16 cellular contexts compared by ENCODE assay signal in genomic region chr2:233460726-233461431, GRCh38.
DNase-seq lines count a peak whose midpoint lies in the region; ATAC-seq and TF ChIP-seq lines count a peak whose summit lies in the region.
"Had no signal": no experiment of that assay in that cellular context is flagged by ENCODE, and none has a peak within 500 bp of the region (broad histone marks: within the 10 kb centered on the region; RNA-seq: fewer than 3 reads in every experiment).

No MANE protein-coding gene starts in this region.

- POLR2A ChIA-PET in SK-N-SH (lab: Yijun Ruan, JAX): no interaction called here

- H2AFZ ChIP-seq in SK-N-SH (ENCODE audit: low read depth): no peak overlapping the region

- H3K9me3 Mint-ChIP-seq in Calu3 (ENCODE audit: low read depth, unreplicated experiment): no peaks in the 10 kb centered on the region
- no peaks in the 10 kb centered on the region for H3K9me3 Mint-ChIP-seq in central memory CD8-positive, alpha-beta T cell
- H3K9me3 Mint-ChIP-seq: activated CD4-positive, alpha-beta memory T cell treated with anti-CD3 and anti-CD28 coated beads for 36 hours had no signal

- no peaks in the 10 kb centered on the region for H4K20me1 ChIP-seq in SK-N-SH (ENCODE audit: insufficient read depth)

- in situ Hi-C loops in brain microvascular endothelial cell (cut with HindIII; ENCODE audit: low pct_ligation_motif_present, low sequenced_read_pairs): no loop called here

- DNase-seq in Calu3: peak; percentile 57
- peak; percentile 90 to 96 for DNase-seq in NCI-H2081 (lab: John Stamatoyannopoulos, UW)
- DNase-seq in central memory CD8-positive, alpha-beta T cell (ENCODE audit: low spot score in 2 of 2): no peak
- DNase-seq in mucosa of gallbladder (ENCODE audit: low spot score): peak; percentile 22
- DNase-seq in SK-N-SH: no peak
- no peak for DNase-seq in brain microvascular endothelial cell
- DNase-seq: activated CD4-positive, alpha-beta memory T cell treated with anti-CD3 and anti-CD28 coated beads for 36 hours; activated gamma-delta T cell treated with Interleukin-2 at 50 U/mL for 16 hours; NCI-H187; stimulated activated CD4-positive, alpha-beta T cell treated with anti-CD3 and anti-CD28 coated beads, Interleukin-4, amount 100 ng/mL, for 4 hours; stimulated activated naive CD8-positive, alpha-beta T cell treated with anti-CD3 and anti-CD28 coated beads, Interleukin-15, Interleukin-2, amounts not matched to agents 100 U/mL and 50 U/mL, for 24 hours; T-helper 9 cell had no signal

- H3K36me3 ChIP-seq in SK-N-SH (replicated peaks in 1 of 2; ENCODE audit: control insufficient read depth in 1 of 2, insufficient read depth in 2 of 2, low read length in 1 of 2): peaks cover 0 to 53% of the 10 kb centered on the region in 2 experiments
- peaks cover 17% of the 10 kb centered on the region for H3K36me3 ChIP-seq in brain microvascular endothelial cell (replicated peaks)
- H3K36me3 ChIP-seq: breast epithelium had no signal

- TF ChIP-seq EP300 in SK-N-SH (IDR thresholded peaks at IDR 0.05; ENCODE audit: borderline replicate concordance in 1 of 2, low read depth in 1 of 2, low read length in 1 of 2): no peak

- H3F3A ChIP-seq in SK-N-SH (replicated peaks; ENCODE audit: insufficient read depth): no peaks in the 10 kb centered on the region

- no peak for TF ChIP-seq CTCF in Calu3 (IDR thresholded peaks at IDR 0.05; ENCODE audit: unreplicated experiment)
- no peak for TF ChIP-seq CTCF in SK-N-SH (IDR thresholded peaks at IDR 0.05)
- no peak for TF ChIP-seq CTCF in brain microvascular endothelial cell (IDR thresholded peaks at IDR 0.05; ENCODE audit: low read depth, low read length, missing control alignments)

- H3K27ac ChIP-seq in SK-N-SH (ENCODE audit: low read depth in 2 of 2, low read length in 1 of 2) (no peak overlapping the region), brain microvascular endothelial cell (no peak overlapping the region)
- H3K27ac ChIP-seq: BLaER1 treated with 17β-estradiol and CSF1 and Interleukin-3, amounts not matched to agents 10 nM and 100 nM; breast epithelium had no signal

- H3K4me1 Mint-ChIP-seq in Calu3 (ENCODE audit: low read depth, unreplicated experiment): peaks cover 19% of the 10 kb centered on the region
- H3K4me1 Mint-ChIP-seq in central memory CD8-positive, alpha-beta T cell: peaks cover 6% of the 10 kb centered on the region

- no peaks in the 10 kb centered on the region for H3K79me2 ChIP-seq in SK-N-SH (ENCODE audit: insufficient read depth)

- no peaks in the 10 kb centered on the region for H3K27me3 Mint-ChIP-seq in Calu3 (ENCODE audit: unreplicated experiment)
- H3K27me3 Mint-ChIP-seq in central memory CD8-positive, alpha-beta T cell: no peaks in the 10 kb centered on the region
- H3K27me3 Mint-ChIP-seq: activated CD4-positive, alpha-beta memory T cell treated with anti-CD3 and anti-CD28 coated beads for 36 hours had no signal

- H3K4me3 ChIP-seq in SK-N-SH (ENCODE audit: low read depth in 2 of 2, low read length in 1 of 2) (no peak overlapping the region), brain microvascular endothelial cell (ENCODE audit: low read depth, low read length) (no peak overlapping the region)
- H3K4me3 ChIP-seq: BLaER1 treated with 17β-estradiol and CSF1 and Interleukin-3, amounts not matched to agents 10 nM and 100 nM; breast epithelium had no signal

- no peaks in the 10 kb centered on the region for H3K9me2 ChIP-seq in SK-N-SH

- H3K27me3 ChIP-seq in SK-N-SH (ENCODE audit: insufficient read depth) (no peaks in the 10 kb centered on the region), brain microvascular endothelial cell (replicated peaks) (no peaks in the 10 kb centered on the region)
- H3K27me3 ChIP-seq: BLaER1 treated with 17β-estradiol and CSF1 and Interleukin-3, amounts not matched to agents 10 nM and 100 nM; breast epithelium had no signal

- H3K4me1 ChIP-seq in SK-N-SH (ENCODE audit: control insufficient read depth in 1 of 2, insufficient read depth in 2 of 2, low read depth in 1 of 2, low read length in 1 of 2): no peaks in the 10 kb centered on the region
- H3K4me1 ChIP-seq: BLaER1 treated with 17β-estradiol and CSF1 and Interleukin-3, amounts not matched to agents 10 nM and 100 nM; breast epithelium had no signal

- H3K27ac Mint-ChIP-seq in Calu3 (ENCODE audit: unreplicated experiment): peak overlapping the region; percentile 64
- peak overlapping the region; percentile 32 for H3K27ac Mint-ChIP-seq in central memory CD8-positive, alpha-beta T cell (ENCODE audit: low read depth)
- H3K27ac Mint-ChIP-seq: activated CD4-positive, alpha-beta memory T cell treated with anti-CD3 and anti-CD28 coated beads for 36 hours had no signal

- no peak for ATAC-seq in central memory CD8-positive, alpha-beta T cell (replicated peaks; ENCODE audit: extremely low read depth, poor library complexity, severe bottlenecking)
- ATAC-seq in GM19397 (IDR thresholded peaks at IDR 0.05; ENCODE audit: unreplicated experiment) (no peak), HG03439 (IDR thresholded peaks at IDR 0.05; ENCODE audit: unreplicated experiment) (no peak)
- ATAC-seq: stimulated activated naive CD8-positive, alpha-beta T cell treated with anti-CD3 and anti-CD28 coated beads, Interleukin-15, Interleukin-2, amounts not matched to agents 100 U/mL and 50 U/mL, for 24 hours had no signal

- no peak overlapping the region for H3K9ac ChIP-seq in SK-N-SH
- H3K9ac ChIP-seq: BLaER1 treated with 17β-estradiol and CSF1 and Interleukin-3, amounts not matched to agents 10 nM and 100 nM had no signal

- H3K36me3 Mint-ChIP-seq in Calu3 (ENCODE audit: insufficient read depth, unreplicated experiment): peaks cover 39% of the 10 kb centered on the region
- peaks cover 55% of the 10 kb centered on the region for H3K36me3 Mint-ChIP-seq in central memory CD8-positive, alpha-beta T cell (ENCODE audit: insufficient read depth)

- intact Hi-C loops in Calu3 (cut with micrococcal nuclease; ENCODE audit: unreplicated experiment): no loop called here

- CTCF ChIA-PET in Calu3 (lab: Charles Lee): no interaction called here
- CTCF ChIA-PET in SK-N-SH (lab: Yijun Ruan, JAX): interaction anchor here (0.6 to 1.4 kb wide), 2 partner anchors 18 to 23 kb away, joined by 3 read pairs; no protein-coding TSS in a partner anchor

- no TSS peak for BruUV-seq in Calu3 (replicated peaks; lab: Mats Ljungman, UMichigan)

- whole genome bisulfite sequencing in SK-N-SH (ENCODE audit: low lambda C conversion rate): 92% methylated on average over 32 of the region's 32 CpGs

- H3K9me3 ChIP-seq in SK-N-SH: no peaks in the 10 kb centered on the region
- H3K9me3 ChIP-seq: BLaER1 treated with 17β-estradiol and CSF1 and Interleukin-3, amounts not matched to agents 10 nM and 100 nM; breast epithelium had no signal

- H3K4me2 ChIP-seq in SK-N-SH: no peak overlapping the region
- H3K4me2 ChIP-seq: BLaER1 treated with 17β-estradiol and CSF1 and Interleukin-3, amounts not matched to agents 10 nM and 100 nM had no signal

- H3K4me3 Mint-ChIP-seq in Calu3 (ENCODE audit: low read depth, unreplicated experiment): no peak overlapping the region
- H3K4me3 Mint-ChIP-seq in central memory CD8-positive, alpha-beta T cell: no peak overlapping the region
- H3K4me3 Mint-ChIP-seq: activated CD4-positive, alpha-beta memory T cell treated with anti-CD3 and anti-CD28 coated beads for 36 hours had no signal

- no peak for TF ChIP-seq RAD21 in SK-N-SH (IDR thresholded peaks at IDR 0.05; ENCODE audit: low read length)

TF ChIP-seq in SK-N-SH, 30 proteins besides CTCF, POLR2A, EP300 and RAD21:
- TF ChIP-seq TAF1 (IDR thresholded peaks at IDR 0.05; ENCODE audit: borderline replicate concordance, low read depth, low read length): no peak
- no peak for TF ChIP-seq ELF1 (IDR thresholded peaks at IDR 0.05)
- TF ChIP-seq GATA2 (CRISPR knock-in tag; IDR thresholded peaks at IDR 0.05): no peak
- no peak for TF ChIP-seq SIN3A (IDR thresholded peaks at IDR 0.05; ENCODE audit: borderline replicate concordance, low read depth, low read length)
- no peak for TF ChIP-seq RFX5 (IDR thresholded peaks at IDR 0.05; ENCODE audit: low read length)
- TF ChIP-seq SMC3 (IDR thresholded peaks at IDR 0.05; ENCODE audit: low read depth, low read length): no peak
- no peak for TF ChIP-seq IRF3 (IDR thresholded peaks at IDR 0.05; ENCODE audit: low read depth, low read length)
- no peak for TF ChIP-seq USF2 (IDR thresholded peaks at IDR 0.05; ENCODE audit: borderline replicate concordance, low read depth, low read length)

Comparison
In these comparisons a context has a peak if more than half of its experiments do, and no peak if none do; other contexts are left out.
1. DNase-seq: peak in Calu3 (single experiment), NCI-H2081 (2 of 2) and mucosa of gallbladder (single experiment); none in central memory CD8-positive, alpha-beta T cell (0 of 2), SK-N-SH (single experiment) and brain microvascular endothelial cell (single experiment).